17 cellular contexts compared by ENCODE assay signal in genomic region chr5:180795771-180796313, GRCh38. TPM values are rescaled to one million over a fixed set of nuclear protein-coding genes. Genes with fewer than 3 reads are reported as not detected.
DNase-seq lines count a peak whose midpoint lies in the region; ATAC-seq and TF ChIP-seq lines count a peak whose summit lies in the region.
"Had no signal": no experiment of that assay in that cellular context is flagged by ENCODE, and none has a peak within 500 bp of the region (broad histone marks: within the 10 kb centered on the region; RNA-seq: fewer than 3 reads in every experiment).

No MANE protein-coding gene starts in this region.

- CTCF ChIA-PET in activated naive CD4-positive, alpha-beta T cell treated with anti-CD3 and anti-CD28 coated beads for 36 hours (lab: Charles Lee) = no interaction called here
- CTCF ChIA-PET in activated CD8-positive, alpha-beta memory T cell treated with anti-CD3 and anti-CD28 coated beads, Interleukin-2, amount 10 ng/mL, durations not matched to agents 7 days and 5 days (lab: Charles Lee) = interaction anchor here (1.1 to 1.8 kb wide), 4 partner anchors 9 to 73 kb away, joined by 3 to 8 read pairs (median 6); no protein-coding TSS in a partner anchor

- peaks cover 16% of the 10 kb centered on the region for H3K36me3 Mint-ChIP-seq in activated naive CD4-positive, alpha-beta T cell treated with anti-CD3 and anti-CD28 coated beads for 36 hours (ENCODE audit: low read depth)
- H3K36me3 Mint-ChIP-seq in activated CD8-positive, alpha-beta memory T cell treated with anti-CD3 and anti-CD28 coated beads, Interleukin-2, amount 10 ng/mL, durations not matched to agents 7 days and 5 days = peaks cover 62% of the 10 kb centered on the region
- peaks cover 37% of the 10 kb centered on the region for H3K36me3 Mint-ChIP-seq in type B pancreatic cell

- peaks cover 70% of the 10 kb centered on the region for H3K4me1 Mint-ChIP-seq in activated naive CD4-positive, alpha-beta T cell treated with anti-CD3 and anti-CD28 coated beads for 36 hours (ENCODE audit: low read depth)
- H3K4me1 Mint-ChIP-seq in activated CD8-positive, alpha-beta memory T cell treated with anti-CD3 and anti-CD28 coated beads, Interleukin-2, amount 10 ng/mL, durations not matched to agents 7 days and 5 days = peaks cover 69% of the 10 kb centered on the region
- peaks cover 41% of the 10 kb centered on the region for H3K4me1 Mint-ChIP-seq in type B pancreatic cell (ENCODE audit: unreplicated experiment)

- H3K9me3 Mint-ChIP-seq in activated naive CD4-positive, alpha-beta T cell treated with anti-CD3 and anti-CD28 coated beads for 36 hours = no peaks in the 10 kb centered on the region
- no peaks in the 10 kb centered on the region for H3K9me3 Mint-ChIP-seq in activated CD8-positive, alpha-beta memory T cell treated with anti-CD3 and anti-CD28 coated beads, Interleukin-2, amount 10 ng/mL, durations not matched to agents 7 days and 5 days (ENCODE audit: low read depth)
- H3K9me3 Mint-ChIP-seq in type B pancreatic cell = no peaks in the 10 kb centered on the region

- H3K4me3 Mint-ChIP-seq in activated naive CD4-positive, alpha-beta T cell treated with anti-CD3 and anti-CD28 coated beads for 36 hours = no peak overlapping the region
- no peak overlapping the region for H3K4me3 Mint-ChIP-seq in activated CD8-positive, alpha-beta memory T cell treated with anti-CD3 and anti-CD28 coated beads, Interleukin-2, amount 10 ng/mL, durations not matched to agents 7 days and 5 days
- no peak overlapping the region for H3K4me3 Mint-ChIP-seq in type B pancreatic cell

- H3K27me3 Mint-ChIP-seq in activated naive CD4-positive, alpha-beta T cell treated with anti-CD3 and anti-CD28 coated beads for 36 hours (ENCODE audit: low read depth) = no peaks in the 10 kb centered on the region
- no peaks in the 10 kb centered on the region for H3K27me3 Mint-ChIP-seq in activated CD8-positive, alpha-beta memory T cell treated with anti-CD3 and anti-CD28 coated beads, Interleukin-2, amount 10 ng/mL, durations not matched to agents 7 days and 5 days
- no peaks in the 10 kb centered on the region for H3K27me3 Mint-ChIP-seq in type B pancreatic cell

- H3K27ac Mint-ChIP-seq in activated naive CD4-positive, alpha-beta T cell treated with anti-CD3 and anti-CD28 coated beads for 36 hours = peak overlapping the region; percentile 69
- H3K27ac Mint-ChIP-seq in activated CD8-positive, alpha-beta memory T cell treated with anti-CD3 and anti-CD28 coated beads, Interleukin-2, amount 10 ng/mL, durations not matched to agents 7 days and 5 days = peak overlapping the region; percentile 67
- peak overlapping the region; percentile 75 for H3K27ac Mint-ChIP-seq in type B pancreatic cell

- no peak for ATAC-seq in activated CD8-positive, alpha-beta memory T cell treated with anti-CD3 and anti-CD28 coated beads, Interleukin-2, amount 10 ng/mL, durations not matched to agents 7 days and 5 days
- ATAC-seq in left lobe of liver (peak; percentile 21), HG03565 (IDR thresholded peaks at IDR 0.05; ENCODE audit: unreplicated experiment) (no peak), HG03457 (IDR thresholded peaks at IDR 0.05; ENCODE audit: unreplicated experiment) (no peak)

- TF ChIP-seq CTCF in type B pancreatic cell (conservative IDR thresholded peaks at IDR 0.05) = no peak

- no peak for DNase-seq in activated naive CD4-positive, alpha-beta T cell treated with anti-CD3 and anti-CD28 coated beads for 36 hours
- no peak for DNase-seq in activated naive CD4-positive, alpha-beta T cell (lab: John Stamatoyannopoulos, UW)
- DNase-seq in activated CD8-positive, alpha-beta memory T cell treated with anti-CD3 and anti-CD28 coated beads, Interleukin-2, amount 10 ng/mL, durations not matched to agents 7 days and 5 days = no peak
- DNase-seq in left lobe of liver (ENCODE audit: low spot score) (no peak), type B pancreatic cell (ENCODE audit: extremely low spot score, unreplicated experiment) (no peak), T-helper 1 cell (no peak)
- DNase-seq: ACHN; GM23248; NCI-H2171; stimulated activated CD4-positive, alpha-beta T cell treated with anti-CD3 and anti-CD28 coated beads, Interleukin-2, amount 100 ng/mL, for 48 hours; uterus had no signal

- intact Hi-C loops in activated naive CD4-positive, alpha-beta T cell treated with anti-CD3 and anti-CD28 coated beads for 36 hours (cut with micrococcal nuclease) = no loop called here

RNA-seq across cellular contexts. Expression of gene MGAT1, which starts 6.8 kb away (rescaled TPM):
- 10 to 100 TPM; 70.0 to 75.2 TPM for total RNA-seq in activated naive CD4-positive, alpha-beta T cell treated with anti-CD3 and anti-CD28 coated beads for 36 hours
- 100 to 1,000 TPM; 141 to 142 TPM for total RNA-seq in activated CD8-positive, alpha-beta memory T cell treated with anti-CD3 and anti-CD28 coated beads, Interleukin-2, amount 10 ng/mL, durations not matched to agents 7 days and 5 days
- 115 TPM for total RNA-seq in left lobe of liver
- total RNA-seq in type B pancreatic cell (ENCODE audit: low replicate concordance) = 74.8 and 93.4 TPM in 2 replicates

RNA-seq across cellular contexts. Expression of gene OR2Y1, which starts 56.0 kb away (rescaled TPM):
- total RNA-seq in activated naive CD4-positive, alpha-beta T cell treated with anti-CD3 and anti-CD28 coated beads for 36 hours = not detected
- total RNA-seq in activated CD8-positive, alpha-beta memory T cell treated with anti-CD3 and anti-CD28 coated beads, Interleukin-2, amount 10 ng/mL, durations not matched to agents 7 days and 5 days = not detected
- total RNA-seq in left lobe of liver = not detected
- not detected in 2 replicates for total RNA-seq in type B pancreatic cell (ENCODE audit: low replicate concordance)
- total RNA-seq: ascending aorta, dermis microvascular lymphatic vessel endothelial cell, GM23248, liver, right lobe of liver, uterus had no signal
